In the genomic region with DNA sequence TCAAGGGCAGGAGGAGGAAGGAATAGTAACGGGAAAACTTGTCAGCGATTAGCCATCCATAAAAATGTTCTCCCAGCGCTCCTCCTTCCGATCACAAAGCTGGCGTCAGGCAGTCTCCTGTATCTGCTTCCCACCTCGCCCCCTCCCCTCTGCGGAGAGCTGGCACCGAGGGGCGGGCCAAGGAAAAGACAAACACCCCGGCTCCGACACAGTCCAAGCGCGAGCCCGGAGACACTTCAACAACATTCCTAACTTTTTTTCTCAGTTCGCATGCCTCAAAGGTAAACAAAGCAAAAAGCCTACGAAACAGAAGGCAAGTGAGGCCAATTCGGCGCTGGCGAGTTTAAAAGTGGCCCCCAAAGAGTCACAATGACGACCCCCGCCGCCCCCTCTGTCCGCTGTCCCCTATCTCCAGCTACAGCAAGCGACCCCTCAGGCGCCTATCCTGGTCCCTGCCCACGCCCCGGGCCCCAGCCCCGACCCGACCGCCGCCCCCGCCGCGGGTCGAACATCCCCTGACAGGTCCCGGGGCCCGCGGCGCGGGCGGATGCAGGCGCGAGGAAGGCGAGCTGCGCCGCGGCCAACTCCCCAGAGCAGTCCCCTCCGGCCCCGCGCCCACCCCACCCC, we compare ENCODE assay signal across 1 cellular context.
TF ChIP-seq lines count a peak whose summit lies in the region.

No MANE protein-coding gene starts in this region.

TF ChIP-seq in HEK293, 187 proteins besides CTCF, POLR2A, EP300 and RAD21 (continued from another document):
- peak; percentile 52 for TF ChIP-seq IKZF3 (tag by site-specific recombination; IDR thresholded peaks at IDR 0.05)
- no peak for TF ChIP-seq ZNF664 (tag by site-specific recombination; IDR thresholded peaks at IDR 0.05)
- TF ChIP-seq ZFP3 (tag by site-specific recombination; IDR thresholded peaks at IDR 0.05; ENCODE audit: low read depth): no peak
- TF ChIP-seq REPIN1 (tag by site-specific recombination; IDR thresholded peaks at IDR 0.05; ENCODE audit: low read depth): no peak
- TF ChIP-seq, protein P1, sequence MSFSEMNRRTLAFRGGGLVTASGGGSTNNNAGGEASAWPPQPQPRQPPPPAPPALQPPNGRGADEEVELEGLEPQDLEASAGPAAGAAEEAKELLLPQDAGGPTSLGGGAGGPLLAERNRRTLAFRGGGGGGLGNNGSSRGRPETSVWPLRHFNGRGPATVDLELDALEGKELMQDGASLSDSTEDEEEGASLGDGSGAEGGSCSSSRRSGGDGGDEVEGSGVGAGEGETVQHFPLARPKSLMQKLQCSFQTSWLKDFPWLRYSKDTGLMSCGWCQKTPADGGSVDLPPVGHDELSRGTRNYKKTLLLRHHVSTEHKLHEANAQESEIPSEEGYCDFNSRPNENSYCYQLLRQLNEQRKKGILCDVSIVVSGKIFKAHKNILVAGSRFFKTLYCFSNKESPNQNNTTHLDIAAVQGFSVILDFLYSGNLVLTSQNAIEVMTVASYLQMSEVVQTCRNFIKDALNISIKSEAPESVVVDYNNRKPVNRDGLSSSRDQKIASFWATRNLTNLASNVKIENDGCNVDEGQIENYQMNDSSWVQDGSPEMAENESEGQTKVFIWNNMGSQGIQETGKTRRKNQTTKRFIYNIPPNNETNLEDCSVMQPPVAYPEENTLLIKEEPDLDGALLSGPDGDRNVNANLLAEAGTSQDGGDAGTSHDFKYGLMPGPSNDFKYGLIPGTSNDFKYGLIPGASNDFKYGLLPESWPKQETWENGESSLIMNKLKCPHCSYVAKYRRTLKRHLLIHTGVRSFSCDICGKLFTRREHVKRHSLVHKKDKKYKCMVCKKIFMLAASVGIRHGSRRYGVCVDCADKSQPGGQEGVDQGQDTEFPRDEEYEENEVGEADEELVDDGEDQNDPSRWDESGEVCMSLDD (tag by site-specific recombination; IDR thresholded peaks at IDR 0.05): no peak
- no peak for TF ChIP-seq ZNF510 (tag by site-specific recombination; IDR thresholded peaks at IDR 0.05; ENCODE audit: insufficient replicate concordance)
- TF ChIP-seq, protein P2, sequence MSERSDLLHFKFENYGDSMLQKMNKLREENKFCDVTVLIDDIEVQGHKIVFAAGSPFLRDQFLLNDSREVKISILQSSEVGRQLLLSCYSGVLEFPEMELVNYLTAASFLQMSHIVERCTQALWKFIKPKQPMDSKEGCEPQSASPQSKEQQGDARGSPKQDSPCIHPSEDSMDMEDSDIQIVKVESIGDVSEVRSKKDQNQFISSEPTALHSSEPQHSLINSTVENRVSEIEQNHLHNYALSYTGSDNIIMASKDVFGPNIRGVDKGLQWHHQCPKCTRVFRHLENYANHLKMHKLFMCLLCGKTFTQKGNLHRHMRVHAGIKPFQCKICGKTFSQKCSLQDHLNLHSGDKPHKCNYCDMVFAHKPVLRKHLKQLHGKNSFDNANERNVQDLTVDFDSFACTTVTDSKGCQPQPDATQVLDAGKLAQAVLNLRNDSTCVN (tag by site-specific recombination; optimal IDR thresholded peaks at IDR 0.05): peak; percentile 63
- no peak for TF ChIP-seq ZNF133 (tag by site-specific recombination; IDR thresholded peaks at IDR 0.05)
TF ChIP-seq in HEK293: peak in this region for 14.
